ENCODE assay signal across 11 cellular contexts in genomic region chr14:90193925-90194324, GRCh38.
DNase-seq lines count a peak whose midpoint lies in the region; ATAC-seq and TF ChIP-seq lines count a peak whose summit lies in the region.
"Had no signal": no experiment of that assay in that cellular context is flagged by ENCODE, and none has a peak within 500 bp of the region (broad histone marks: within the 10 kb centered on the region; RNA-seq: fewer than 3 reads in every experiment).

No MANE protein-coding gene starts in this region.

- H3K27ac Mint-ChIP-seq in activated naive CD8-positive, alpha-beta T cell treated with anti-CD3 and anti-CD28 coated beads, Interleukin-2, amount 50 U/mL, for 24 hours, result no peak overlapping the region
- H3K27ac Mint-ChIP-seq in activated naive CD8-positive, alpha-beta T cell treated with anti-CD3 and anti-CD28 coated beads for 36 hours, result no peak overlapping the region

- TF ChIP-seq RAD21 in Ishikawa (IDR thresholded peaks at IDR 0.05; ENCODE audit: low read depth), result peak; percentile 20; the same call in 1 of the 2 replicates

- no peaks in the 10 kb centered on the region for H3K9me3 Mint-ChIP-seq in activated naive CD8-positive, alpha-beta T cell treated with anti-CD3 and anti-CD28 coated beads, Interleukin-2, amount 50 U/mL, for 24 hours
- H3K9me3 Mint-ChIP-seq in activated naive CD8-positive, alpha-beta T cell treated with anti-CD3 and anti-CD28 coated beads for 36 hours, result no peaks in the 10 kb centered on the region

- ATAC-seq in activated naive CD8-positive, alpha-beta T cell treated with anti-CD3 and anti-CD28 coated beads, Interleukin-2, amount 50 U/mL, for 24 hours, result no peak
- no peak for ATAC-seq in HG02981 (IDR thresholded peaks at IDR 0.05; ENCODE audit: unreplicated experiment)
- ATAC-seq in HG03571 (IDR thresholded peaks at IDR 0.05; ENCODE audit: unreplicated experiment), result no peak

- H3K4me3 Mint-ChIP-seq in activated naive CD8-positive, alpha-beta T cell treated with anti-CD3 and anti-CD28 coated beads, Interleukin-2, amount 50 U/mL, for 24 hours, result no peak overlapping the region
- no peak overlapping the region for H3K4me3 Mint-ChIP-seq in activated naive CD8-positive, alpha-beta T cell treated with anti-CD3 and anti-CD28 coated beads for 36 hours

- DNase-seq in activated naive CD8-positive, alpha-beta T cell treated with anti-CD3 and anti-CD28 coated beads, Interleukin-2, amount 50 U/mL, for 24 hours, result peak; percentile 14
- no peak for DNase-seq in activated naive CD8-positive, alpha-beta T cell treated with anti-CD3 and anti-CD28 coated beads for 36 hours
- DNase-seq in cerebellar cortex (ENCODE audit: low spot score) (peak; percentile 11), germinal center (ENCODE audit: low spot score) (no peak)
- peak; percentile 2 to 8 for DNase-seq in stimulated activated CD4-positive, alpha-beta T cell treated with anti-CD3 and anti-CD28 coated beads, Interleukin-2, amount 100 ng/mL, for 48 hours
- DNase-seq: GF-D8; NK-92 treated with Interleukin-12 subunit alpha and Interleukin-12 subunit beta, amount 100 ng/mL, for 24 hours; uterus had no signal

- no peaks in the 10 kb centered on the region for H3K36me3 Mint-ChIP-seq in activated naive CD8-positive, alpha-beta T cell treated with anti-CD3 and anti-CD28 coated beads, Interleukin-2, amount 50 U/mL, for 24 hours (ENCODE audit: low read depth)
- H3K36me3 Mint-ChIP-seq in activated naive CD8-positive, alpha-beta T cell treated with anti-CD3 and anti-CD28 coated beads for 36 hours, result no peaks in the 10 kb centered on the region

- no peaks in the 10 kb centered on the region for H3K4me1 Mint-ChIP-seq in activated naive CD8-positive, alpha-beta T cell treated with anti-CD3 and anti-CD28 coated beads, Interleukin-2, amount 50 U/mL, for 24 hours
- no peaks in the 10 kb centered on the region for H3K4me1 Mint-ChIP-seq in activated naive CD8-positive, alpha-beta T cell treated with anti-CD3 and anti-CD28 coated beads for 36 hours

- TF ChIP-seq EP300 in Ishikawa (IDR thresholded peaks at IDR 0.05; ENCODE audit: borderline replicate concordance), result no peak

- H3K27me3 Mint-ChIP-seq in activated naive CD8-positive, alpha-beta T cell treated with anti-CD3 and anti-CD28 coated beads, Interleukin-2, amount 50 U/mL, for 24 hours, result peaks cover 9% of the 10 kb centered on the region
- peaks cover 30% of the 10 kb centered on the region for H3K27me3 Mint-ChIP-seq in activated naive CD8-positive, alpha-beta T cell treated with anti-CD3 and anti-CD28 coated beads for 36 hours

TF ChIP-seq in Ishikawa, 13 proteins besides CTCF, POLR2A, EP300 and RAD21:
- TF ChIP-seq USF1 (IDR thresholded peaks at IDR 0.05), result no peak
- no peak for TF ChIP-seq TCF12 (IDR thresholded peaks at IDR 0.05; ENCODE audit: low read depth)
- TF ChIP-seq CREB1 (IDR thresholded peaks at IDR 0.05; ENCODE audit: low read depth), result no peak
- no peak for TF ChIP-seq EGR1 (IDR thresholded peaks at IDR 0.05)

Comparison
In these comparisons a context has a peak if more than half of its experiments do, and no peak if none do; other contexts are left out.
1. DNase-seq: peak in activated naive CD8-positive, alpha-beta T cell treated with anti-CD3 and anti-CD28 coated beads, Interleukin-2, amount 50 U/mL, for 24 hours (single experiment), cerebellar cortex (single experiment) and stimulated activated CD4-positive, alpha-beta T cell treated with anti-CD3 and anti-CD28 coated beads, Interleukin-2, amount 100 ng/mL, for 48 hours (2 of 2); none in activated naive CD8-positive, alpha-beta T cell treated with anti-CD3 and anti-CD28 coated beads for 36 hours (single experiment) and germinal center (single experiment).